15 cellular contexts compared by ENCODE assay signal in the genomic region with DNA sequence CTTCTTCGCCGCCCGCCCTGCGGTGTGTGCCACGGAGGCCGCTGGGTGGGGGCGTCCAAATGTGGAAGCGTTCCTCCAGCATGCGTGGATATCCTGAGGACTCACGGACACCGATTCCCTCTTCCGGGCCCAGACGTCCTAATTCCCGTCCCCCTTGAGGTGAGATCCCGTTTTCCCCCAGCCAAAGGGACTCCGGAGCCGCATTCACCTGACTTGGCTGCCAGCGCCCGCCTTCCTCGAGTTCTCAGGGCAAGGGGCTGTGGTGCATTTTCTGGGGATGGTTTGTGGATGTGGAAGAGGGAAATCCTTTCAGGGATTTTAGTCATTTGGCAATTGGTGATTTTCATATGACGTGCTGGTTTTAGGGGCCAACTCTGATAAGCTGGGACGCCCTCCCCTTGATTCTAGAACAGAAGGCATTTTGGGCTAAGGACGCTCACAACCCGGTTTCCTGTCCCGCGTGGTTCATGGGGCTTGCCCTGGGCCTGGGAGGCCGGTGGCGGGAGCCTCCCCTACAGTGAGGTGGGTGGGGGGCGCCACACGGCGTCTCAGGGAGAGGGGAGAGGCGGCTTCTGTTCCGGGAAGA.
A peak's percentile ranks its signal among the peaks of the same experiment; 100 is the strongest.
DNase-seq lines count a peak whose midpoint lies in the region; ATAC-seq, FAIRE-seq and TF ChIP-seq lines count a peak whose summit lies in the region.
"Had no signal": no experiment of that assay in that cellular context is flagged by ENCODE, and none has a peak within 500 bp of the region (broad histone marks: within the 10 kb centered on the region; RNA-seq: fewer than 3 reads in every experiment).

No MANE protein-coding gene starts in this region.

- intact Hi-C loops in heart left ventricle (cut with DNase I), result no loop called here
- intact Hi-C loops in left ventricle myocardium superior (cut with micrococcal nuclease), result no loop called here
- intact Hi-C loops in pancreas (cut with DNase I), result no loop called here
- intact Hi-C loops in vagina (cut with DNase I), result no loop called here

- FAIRE-seq in pancreas (lab: Jason Lieb, UNC), result no peak

- no peak for TF ChIP-seq CTCF in heart left ventricle (IDR thresholded peaks at IDR 0.05)
- TF ChIP-seq CTCF in pancreas (IDR thresholded peaks at IDR 0.05), result no peak
- TF ChIP-seq CTCF in vagina (IDR thresholded peaks at IDR 0.05), result no peak

- DNase-seq in heart left ventricle, result no peak
- DNase-seq in left ventricle myocardium superior, result no peak
- DNase-seq in pancreas, result peak in 1 of 6 donors; percentile 66
- DNase-seq in vagina (ENCODE audit: extremely low spot score in 2 of 2), result no peak
- DNase-seq: activated CD4-positive, alpha-beta T cell treated with anti-CD3 and anti-CD28 coated beads, Interleukin-2, amount 50 U/mL, for 4 hours; activated effector memory CD4-positive, alpha-beta T cell treated with anti-CD3 and anti-CD28 coated beads, Interleukin-2, amount 50 U/mL, for 16 hours; NCI-H1417 treated with DMSO at 0.1 percent for 48 hours; RPMI8226 had no signal

- no peak overlapping the region for H3K27ac ChIP-seq in heart left ventricle
- H3K27ac ChIP-seq in iPS-18a (ENCODE audit: low read length), result no peak overlapping the region
- no peak overlapping the region for H3K27ac ChIP-seq in pancreas
- no peak overlapping the region for H3K27ac ChIP-seq in vagina
- H3K27ac ChIP-seq: epithelial cell of prostate, tibial nerve had no signal

- H3K9me3 ChIP-seq in heart left ventricle (peaks cover 0 to 4% (median 0%) of the 10 kb centered on the region in 12 donors), iPS-18a (ENCODE audit: control insufficient read depth, low read depth, low read length) (no peaks in the 10 kb centered on the region), pancreas (no peaks in the 10 kb centered on the region), vagina (no peaks in the 10 kb centered on the region)

- ATAC-seq in heart left ventricle (no peak), left ventricle myocardium superior (no peak), pancreas (no peak), GM21576 (IDR thresholded peaks at IDR 0.05; ENCODE audit: unreplicated experiment) (no peak), GM18498 (IDR thresholded peaks at IDR 0.05; ENCODE audit: unreplicated experiment) (no peak), HG03442 (IDR thresholded peaks at IDR 0.05; ENCODE audit: unreplicated experiment) (no peak)
- ATAC-seq: sciatic nerve had no signal

- peaks cover 10 to 57% (median 30%) of the 10 kb centered on the region in 9 donors for H3K27me3 ChIP-seq in heart left ventricle
- H3K27me3 ChIP-seq in iPS-18a (ENCODE audit: control insufficient read depth, insufficient read depth, low read length), result peaks cover 24% of the 10 kb centered on the region
- H3K27me3 ChIP-seq in pancreas, result no peaks in the 10 kb centered on the region
- H3K27me3 ChIP-seq in vagina, result no peaks in the 10 kb centered on the region

- WGBS in heart left ventricle, 4 donors, result 17 to 21% (median 21%) methylated on average over 30 to 33 of the region's 33 CpGs
- 38 to 41% methylated on average over 28 to 33 of the region's 33 CpGs for WGBS in pancreas, 2 donors

- H3K4me1 ChIP-seq in heart left ventricle (peaks cover 0 to 16% (median 0%) of the 10 kb centered on the region in 12 donors), iPS-18a (ENCODE audit: control insufficient read depth, low read depth, low read length) (no peaks in the 10 kb centered on the region), pancreas (peaks cover 0 to 4% (median 0%) of the 10 kb centered on the region in 3 donors), vagina (peaks cover 12% of the 10 kb centered on the region)

- H3K4me3 ChIP-seq in heart left ventricle (peak overlapping the region; percentile 9 to 54 (median 39)), iPS-18a (ENCODE audit: low read length) (peak overlapping the region; percentile 70), pancreas (peak overlapping the region in 3 of 4 donors; percentile 34 to 54 (median 43)), vagina (peak overlapping the region; percentile 36 to 41)

- TF ChIP-seq POLR2A in heart left ventricle (IDR thresholded peaks at IDR 0.05) (no peak), vagina (IDR thresholded peaks at IDR 0.05) (no peak)

- no peaks in the 10 kb centered on the region for H3K36me3 ChIP-seq in heart left ventricle
- H3K36me3 ChIP-seq in iPS-18a (ENCODE audit: control insufficient read depth, low read depth, low read length), result no peaks in the 10 kb centered on the region
- H3K36me3 ChIP-seq in pancreas, result no peaks in the 10 kb centered on the region
- H3K36me3 ChIP-seq in vagina, result no peaks in the 10 kb centered on the region
- H3K36me3 ChIP-seq: tibial nerve had no signal

- H3K9ac ChIP-seq in iPS-18a (ENCODE audit: low read length), result peak overlapping the region; percentile 36
